9 cellular contexts compared by ENCODE assay signal in genomic region chr12:123150804-123151678, GRCh38. TPM values are rescaled to one million over a fixed set of nuclear protein-coding genes. Genes with fewer than 3 reads are reported as not detected.
DNase-seq lines count a peak whose midpoint lies in the region; ATAC-seq and TF ChIP-seq lines count a peak whose summit lies in the region.
"Had no signal": no experiment of that assay in that cellular context is flagged by ENCODE, and none has a peak within 500 bp of the region (broad histone marks: within the 10 kb centered on the region; RNA-seq: fewer than 3 reads in every experiment).

TSS of gene PITPNM2 (minus strand) at chr12:123151090. CDS start at chr12:123034590, 116,500 bp downstream.

- 1% methylated on average over 73 to 130 of the region's 130 CpGs for WGBS in lung, 2 donors

- no peaks in the 10 kb centered on the region for H3K27me3 ChIP-seq in lung (ENCODE audit: control insufficient read depth, insufficient read depth)

- H3K36me3 Mint-ChIP-seq in HFFc6 (ENCODE audit: low read depth) = no peaks in the 10 kb centered on the region

- no peaks in the 10 kb centered on the region for H3K9me3 ChIP-seq in lung (ENCODE audit: control insufficient read depth in 2 of 2, insufficient read depth in 1 of 2, low read length in 1 of 2)
- H3K9me3 ChIP-seq: neutrophil had no signal

- no peaks in the 10 kb centered on the region for H3K9me3 Mint-ChIP-seq in HFFc6

- H3K4me1 Mint-ChIP-seq in HFFc6 (ENCODE audit: low read depth) = peaks cover 9% of the 10 kb centered on the region; the same call in 1 of the 2 replicates

- ATAC-seq in lung (ENCODE audit: insufficient read depth, low FRiP score) (peak; percentile 80), HG02840 (IDR thresholded peaks at IDR 0.05; ENCODE audit: low FRiP score, unreplicated experiment) (no peak)

- H3K27ac Mint-ChIP-seq in HFFc6 = peak within 1 kb of the TSS; percentile 36

- peak within 1 kb of the TSS; percentile 69 for H3K4me3 ChIP-seq in lung

- H3K4me3 Mint-ChIP-seq in HFFc6 = peak within 1 kb of the TSS; percentile 79

- TF ChIP-seq CTCF in HFFc6 (IDR thresholded peaks at IDR 0.05) (no peak), lung (IDR thresholded peaks at IDR 0.05; ENCODE audit: control extremely low read depth, extremely low read depth) (no peak)

- H3K4me1 ChIP-seq in lung (ENCODE audit: control insufficient read depth in 2 of 2, insufficient read depth in 2 of 2, low read length in 2 of 2) = peaks cover 12 to 13% of the 10 kb centered on the region in 2 donors

- peak within 1 kb of the TSS; percentile 85 to 87 for H3K27ac ChIP-seq in lung (ENCODE audit: low read depth in 1 of 2, low read length in 1 of 2)
- H3K27ac ChIP-seq: neutrophil had no signal

- H3K27me3 Mint-ChIP-seq in HFFc6 (ENCODE audit: insufficient read depth) = peaks cover 19% of the 10 kb centered on the region

- DNase-seq in GDM1 (lab: John Stamatoyannopoulos, UW) = peak; percentile 51
- peak; percentile 25 for DNase-seq in HFFc6
- DNase-seq in NCI-H2227 treated with DMSO at 0.1 percent for 48 hours (lab: John Stamatoyannopoulos, UW) = peak; percentile 37
- DNase-seq in activated CD4-positive, alpha-beta T cell treated with anti-CD3 and anti-CD28 coated beads, Interleukin-2, amount 50 U/mL, for 4 hours = peak; percentile 42 to 47
- peak; percentile 79 for DNase-seq in ecto neural progenitor cell (ENCODE audit: low spot score)
- no peak for DNase-seq in lung (ENCODE audit: low spot score)
- peak; percentile 41 to 48 for DNase-seq in stimulated activated CD8-positive, alpha-beta memory T cell treated with anti-CD3 and anti-CD28 coated beads, Interleukin-15, amount 100 ng/mL, for 48 hours (ENCODE audit: low read depth in 2 of 2)

- no peaks in the 10 kb centered on the region for H3K36me3 ChIP-seq in lung (ENCODE audit: control insufficient read depth in 2 of 2, insufficient read depth in 2 of 2, low read length in 2 of 2)

RNA-seq across cellular contexts. Expression of gene PITPNM2, which starts in this region (rescaled TPM):
- 1 to 10 TPM; 1.5 to 5.1 (median 4.1) TPM for total RNA-seq in HFFc6 (2021; fragmentation: NEBNext Ultra II Directional; extraction: Animal tissue kit (Norgen Biotek cat#: 25700))
- total RNA-seq in lung = 10 to 100 TPM; 19.6 to 37.8 TPM
- polyA plus RNA-seq in lung = 10 to 100 TPM in 1 of 2 donors, 1 to 10 TPM in 1; 8.9 to 12.9 TPM
